Comparison of ENCODE assay signal across 21 cellular contexts in genomic region chr5:43997647-43998251, GRCh38.
DNase-seq lines count a peak whose midpoint lies in the region; ATAC-seq, FAIRE-seq and TF ChIP-seq lines count a peak whose summit lies in the region.
"Had no signal": no experiment of that assay in that cellular context is flagged by ENCODE, and none has a peak within 500 bp of the region (broad histone marks: within the 10 kb centered on the region; RNA-seq: fewer than 3 reads in every experiment).

No MANE protein-coding gene starts in this region.

- H3K4me3 ChIP-seq in A549 (no peak overlapping the region), body of pancreas (no peak overlapping the region), liver (ENCODE audit: low read depth in 1 of 3, low read length in 3 of 3) (peak overlapping the region in 1 of 3 donors; percentile 9)
- H3K4me3 ChIP-seq: GM23248, tibial nerve had no signal

- ATAC-seq in A549 (peak in 1 of 2 experiments; percentile 48; a peak in 1 of 6 replicates), body of pancreas (peak; percentile 36), HG02884 (IDR thresholded peaks at IDR 0.05; ENCODE audit: unreplicated experiment) (no peak), HG03159 (IDR thresholded peaks at IDR 0.05; ENCODE audit: unreplicated experiment) (no peak)
- ATAC-seq: activated naive CD8-positive, alpha-beta T cell treated with anti-CD3 and anti-CD28 coated beads, Interleukin-2, amount 50 U/mL, for 24 hours; activated T-cell treated with anti-CD3 and anti-CD28 coated beads, Interleukin-2, amount 50 U/mL, for 4 hours; T-helper 17 cell had no signal

- POLR2A ChIA-PET in A549 (lab: Yijun Ruan, JAX) = no interaction called here

- FAIRE-seq in A549 (lab: Jason Lieb, UNC) = peak; percentile 59
- FAIRE-seq: colon, RCC 7860 had no signal

- H3K4me1 ChIP-seq in A549 (peaks cover 7% of the 10 kb centered on the region; the same call in 2 of the 3 replicates), body of pancreas (peaks cover 54% of the 10 kb centered on the region), liver (ENCODE audit: control insufficient read depth in 4 of 4, insufficient read depth in 4 of 4, low read length in 3 of 4) (peaks cover 5 to 45% (median 35%) of the 10 kb centered on the region in 4 donors)

- no peaks in the 10 kb centered on the region for H3K36me3 ChIP-seq in body of pancreas (replicated peaks in 1 of 2; ENCODE audit: insufficient read depth in 1 of 2, low read depth in 2 of 2)
- no peaks in the 10 kb centered on the region for H3K36me3 ChIP-seq in liver (ENCODE audit: control insufficient read depth in 4 of 4, insufficient read depth in 3 of 4, low read depth in 1 of 4, low read length in 3 of 4)
- H3K36me3 ChIP-seq: tibial nerve had no signal

- H3K27me3 ChIP-seq in body of pancreas = no peaks in the 10 kb centered on the region
- no peaks in the 10 kb centered on the region for H3K27me3 ChIP-seq in liver (ENCODE audit: control insufficient read depth in 4 of 4, insufficient read depth in 4 of 4, low read length in 3 of 4)
- H3K27me3 ChIP-seq: tibial nerve had no signal

- CTCF ChIA-PET in A549 (lab: Yijun Ruan, JAX) = interaction anchor here (0.9 kb wide), 1 partner anchor 11 kb away, joined by 3 read pairs; no protein-coding TSS in a partner anchor

- TF ChIP-seq EP300 in A549 (IDR thresholded peaks at IDR 0.05) = no peak

- WGBS in A549 (ENCODE audit: missing lambda C conversion rate) = 12% methylated on average over 5 of the region's 5 CpGs
- 39 to 44% methylated on average over 5 of the region's 5 CpGs for WGBS in body of pancreas, 2 donors
- WGBS in liver = 20% methylated on average over 5 of the region's 5 CpGs

- TF ChIP-seq RAD21 in A549 (conservative IDR thresholded peaks at IDR 0.05 in 1 of 2, IDR thresholded peaks at IDR 0.05 in 1 of 2) (no peak), liver (IDR thresholded peaks at IDR 0.05) (peak; percentile 62)

- no peak for TF ChIP-seq POLR2A in A549 (IDR thresholded peaks at IDR 0.05; ENCODE audit: low read length)
- no peak for TF ChIP-seq POLR2A in body of pancreas (IDR thresholded peaks at IDR 0.05)

- no peak overlapping the region for H3K9ac ChIP-seq in liver (ENCODE audit: low read depth in 1 of 2, low read length in 2 of 2)
- H3K9ac ChIP-seq: GM23248 had no signal

- H3K9me3 ChIP-seq in A549 (no peaks in the 10 kb centered on the region), body of pancreas (no peaks in the 10 kb centered on the region), liver (ENCODE audit: control insufficient read depth in 4 of 4, low read length in 3 of 4) (no peaks in the 10 kb centered on the region)
- H3K9me3 ChIP-seq: tibial nerve had no signal

- intact Hi-C loops in body of pancreas (cut with DNase I) = no loop called here

- peak in 1 of 2 experiments; percentile 4 for DNase-seq in A549 (ENCODE audit: low read depth in 1 of 2, low spot score in 1 of 2)
- DNase-seq in HuH-7.5 (ENCODE audit: low spot score) = peak; percentile 52
- DNase-seq in body of pancreas = peak; percentile 23 to 41 (median 26)
- DNase-seq in stimulated activated CD8-positive, alpha-beta memory T cell treated with anti-CD3 and anti-CD28 coated beads, Interleukin-4, amount 100 ng/mL, for 48 hours = no peak
- DNase-seq in NK-92 (lab: John Stamatoyannopoulos, UW; ENCODE audit: unreplicated experiment) = no peak
- DNase-seq: activated CD4-positive, alpha-beta T cell treated with anti-CD3 and anti-CD28 coated beads, Interleukin-2, amount 10 ng/mL, durations not matched to agents 24 days and 14 days; activated naive CD8-positive, alpha-beta T cell treated with anti-CD3 and anti-CD28 coated beads, Interleukin-2, amount 50 U/mL, for 24 hours; activated T-cell treated with anti-CD3 and anti-CD28 coated beads, Interleukin-2, amount 50 U/mL, for 4 hours; DMS 273 treated with DMSO at 0.1 percent for 48 hours; erythroblast; GM23248; midbrain; NCI-H1092 treated with DMSO at 0.1 percent for 48 hours; posterior cingulate gyrus; T-helper 17 cell had no signal

- 0 out of 3 replicates have a peak overlapping the region, but pooled peaks have one; percentile 7 for H3K4me2 ChIP-seq in A549

- TF ChIP-seq CTCF in A549 (IDR thresholded peaks at IDR 0.05) (no peak), body of pancreas (IDR thresholded peaks at IDR 0.05) (peak in 1 of 7 experiments; percentile 6), liver (IDR thresholded peaks at IDR 0.05; ENCODE audit: low read depth, low read length, missing input control) (no peak)

- H3K27ac ChIP-seq in A549 = no peak overlapping the region
- peak overlapping the region; percentile 48 to 67 (median 63) for H3K27ac ChIP-seq in body of pancreas
- peak overlapping the region; percentile 44 to 70 for H3K27ac ChIP-seq in liver (ENCODE audit: low read depth in 1 of 2, low read length in 2 of 2)
- H3K27ac ChIP-seq: GM23248, tibial nerve had no signal

TF ChIP-seq in A549, 52 proteins besides CTCF, POLR2A, EP300 and RAD21:
- TF ChIP-seq CEBPB (IDR thresholded peaks at IDR 0.05) (peak in 1 of 2 experiments; percentile 44; a peak in 1 of 4 replicates), ZC3H11A (IDR thresholded peaks at IDR 0.05) (no peak)

TF ChIP-seq in liver, 16 proteins besides CTCF, POLR2A, EP300 and RAD21:
- TF ChIP-seq ZBTB33 (IDR thresholded peaks at IDR 0.05) = peak; percentile 91
- TF ChIP-seq MAX (IDR thresholded peaks at IDR 0.05) = peak; percentile 94
- TF ChIP-seq FOXA2 (IDR thresholded peaks at IDR 0.05) = peak; percentile 94
- TF ChIP-seq, protein P1, sequence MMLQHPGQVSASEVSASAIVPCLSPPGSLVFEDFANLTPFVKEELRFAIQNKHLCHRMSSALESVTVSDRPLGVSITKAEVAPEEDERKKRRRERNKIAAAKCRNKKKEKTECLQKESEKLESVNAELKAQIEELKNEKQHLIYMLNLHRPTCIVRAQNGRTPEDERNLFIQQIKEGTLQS (IDR thresholded peaks at IDR 0.05) = peak; percentile 79
- TF ChIP-seq SP1 (IDR thresholded peaks at IDR 0.05) = peak; percentile 93
- TF ChIP-seq, protein P2, sequence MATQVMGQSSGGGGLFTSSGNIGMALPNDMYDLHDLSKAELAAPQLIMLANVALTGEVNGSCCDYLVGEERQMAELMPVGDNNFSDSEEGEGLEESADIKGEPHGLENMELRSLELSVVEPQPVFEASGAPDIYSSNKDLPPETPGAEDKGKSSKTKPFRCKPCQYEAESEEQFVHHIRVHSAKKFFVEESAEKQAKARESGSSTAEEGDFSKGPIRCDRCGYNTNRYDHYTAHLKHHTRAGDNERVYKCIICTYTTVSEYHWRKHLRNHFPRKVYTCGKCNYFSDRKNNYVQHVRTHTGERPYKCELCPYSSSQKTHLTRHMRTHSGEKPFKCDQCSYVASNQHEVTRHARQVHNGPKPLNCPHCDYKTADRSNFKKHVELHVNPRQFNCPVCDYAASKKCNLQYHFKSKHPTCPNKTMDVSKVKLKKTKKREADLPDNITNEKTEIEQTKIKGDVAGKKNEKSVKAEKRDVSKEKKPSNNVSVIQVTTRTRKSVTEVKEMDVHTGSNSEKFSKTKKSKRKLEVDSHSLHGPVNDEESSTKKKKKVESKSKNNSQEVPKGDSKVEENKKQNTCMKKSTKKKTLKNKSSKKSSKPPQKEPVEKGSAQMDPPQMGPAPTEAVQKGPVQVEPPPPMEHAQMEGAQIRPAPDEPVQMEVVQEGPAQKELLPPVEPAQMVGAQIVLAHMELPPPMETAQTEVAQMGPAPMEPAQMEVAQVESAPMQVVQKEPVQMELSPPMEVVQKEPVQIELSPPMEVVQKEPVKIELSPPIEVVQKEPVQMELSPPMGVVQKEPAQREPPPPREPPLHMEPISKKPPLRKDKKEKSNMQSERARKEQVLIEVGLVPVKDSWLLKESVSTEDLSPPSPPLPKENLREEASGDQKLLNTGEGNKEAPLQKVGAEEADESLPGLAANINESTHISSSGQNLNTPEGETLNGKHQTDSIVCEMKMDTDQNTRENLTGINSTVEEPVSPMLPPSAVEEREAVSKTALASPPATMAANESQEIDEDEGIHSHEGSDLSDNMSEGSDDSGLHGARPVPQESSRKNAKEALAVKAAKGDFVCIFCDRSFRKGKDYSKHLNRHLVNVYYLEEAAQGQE (IDR thresholded peaks at IDR 0.05) = peak; percentile 76
- peak; percentile 38 for TF ChIP-seq NR2F2 (IDR thresholded peaks at IDR 0.05)
- peak; percentile 60 for TF ChIP-seq HNF4G (IDR thresholded peaks at IDR 0.05)
- no peak for TF ChIP-seq TAF1 (conservative IDR thresholded peaks at IDR 0.05)
- peak; percentile 18 to 42 for TF ChIP-seq EGR1 (IDR thresholded peaks at IDR 0.05; ENCODE audit: low read depth in 2 of 2)
- no peak for TF ChIP-seq GABPA (IDR thresholded peaks at IDR 0.05 in 1 of 2, conservative IDR thresholded peaks at IDR 0.05 in 1 of 2)
- TF ChIP-seq HNF4A (conservative IDR thresholded peaks at IDR 0.05) = peak; percentile 94 to 95
- TF ChIP-seq YY1 (IDR thresholded peaks at IDR 0.05) = peak; percentile 80
- peak; percentile 91 to 97 for TF ChIP-seq JUND (IDR thresholded peaks at IDR 0.05)
- peak; percentile 96 for TF ChIP-seq FOXA1 (IDR thresholded peaks at IDR 0.05)
- peak; percentile 81 to 94 for TF ChIP-seq RXRA (IDR thresholded peaks at IDR 0.05)

Comparison
In these comparisons a context has a peak if more than half of its experiments do, and no peak if none do; other contexts are left out.
1. DNase-seq: peak in HuH-7.5 (single experiment) and body of pancreas (4 of 4); none in stimulated activated CD8-positive, alpha-beta memory T cell treated with anti-CD3 and anti-CD28 coated beads, Interleukin-4, amount 100 ng/mL, for 48 hours (single experiment) and NK-92 (single experiment).
2. H3K27ac ChIP-seq: peak in body of pancreas (4 of 4) and liver (2 of 2); none in A549 (0 of 2).